9 cellular contexts compared by ENCODE assay signal in genomic region chr1:27885620-27886352, GRCh38. TPM values are rescaled to one million over a fixed set of nuclear protein-coding genes. Genes with fewer than 3 reads are reported as not detected.
DNase-seq lines count a peak whose midpoint lies in the region; ATAC-seq and TF ChIP-seq lines count a peak whose summit lies in the region.
"Had no signal": no experiment of that assay in that cellular context is flagged by ENCODE, and none has a peak within 500 bp of the region (broad histone marks: within the 10 kb centered on the region; RNA-seq: fewer than 3 reads in every experiment).

No MANE protein-coding gene starts in this region.

- ATAC-seq in sciatic nerve (peak; percentile 42), GM21447 (IDR thresholded peaks at IDR 0.05; ENCODE audit: unreplicated experiment) (no peak)

- H3K27ac ChIP-seq in HEK293 (ENCODE audit: extremely low read depth, low read depth, low read length), result no peak overlapping the region
- H3K27ac ChIP-seq in esophagus squamous epithelium, result peak overlapping the region; percentile 30 to 87 (median 56)

- TF ChIP-seq POLR2A in esophagus squamous epithelium (IDR thresholded peaks at IDR 0.05), result peak in 1 of 4 donors; percentile 5

- peaks cover 0 to 76% of the 10 kb centered on the region in 2 experiments; a peak in 2 of 3 replicates for H3K36me3 ChIP-seq in HEK293 (ENCODE audit: control insufficient read depth in 2 of 2, insufficient read depth in 1 of 2, low read length in 2 of 2)
- H3K36me3 ChIP-seq in esophagus squamous epithelium, result peaks cover 0 to 58% (median 0%) of the 10 kb centered on the region in 3 donors

- TF ChIP-seq CTCF in HEK293 (tag by site-specific recombination; IDR thresholded peaks at IDR 0.05) (no peak), esophagus squamous epithelium (IDR thresholded peaks at IDR 0.05) (no peak)

- 72 to 79% methylated on average over 11 to 15 of the region's 15 CpGs for WGBS in esophagus squamous epithelium, 2 donors

- H3K4me1 ChIP-seq in HEK293 (ENCODE audit: control insufficient read depth, insufficient read depth, low read length) (no peaks in the 10 kb centered on the region), esophagus squamous epithelium (peaks cover 0 to 4% (median 0%) of the 10 kb centered on the region in 3 donors)

- intact Hi-C loops in esophagus squamous epithelium (cut with DNase I), result no loop called here
- intact Hi-C loops in sciatic nerve (cut with DNase I), result no loop called here

- DNase-seq in SIG-M5 (lab: John Stamatoyannopoulos, UW) (peak; percentile 85), esophagus squamous epithelium (lab: John Stamatoyannopoulos, UW) (no peak), sciatic nerve (ENCODE audit: low spot score) (no peak), HK-2 (ENCODE audit: unreplicated experiment) (no peak), NCI-H524 treated with DMSO at 0.1 percent for 48 hours (lab: John Stamatoyannopoulos, UW) (no peak)
- DNase-seq in stimulated activated CD4-positive, alpha-beta T cell treated with anti-CD3 and anti-CD28 coated beads, Interleukin-4, amount 100 ng/mL, for 24 hours, result no peak
- DNase-seq: NCI-H226 had no signal

- H3K4me3 ChIP-seq in HEK293 (ENCODE audit: low read depth, low read length), result no peak overlapping the region
- no peak overlapping the region for H3K4me3 ChIP-seq in esophagus squamous epithelium

- CTCF ChIA-PET in HEK293 (lab: Yijun Ruan, JAX), result no interaction called here

- H3K9me3 ChIP-seq in HEK293 (ENCODE audit: control insufficient read depth, insufficient read depth, low read depth, low read length), result no peaks in the 10 kb centered on the region
- H3K9me3 ChIP-seq in esophagus squamous epithelium, result no peaks in the 10 kb centered on the region

- H3K27me3 ChIP-seq in esophagus squamous epithelium, result no peaks in the 10 kb centered on the region

- POLR2A ChIA-PET in HEK293 (lab: Yijun Ruan, JAX), result no interaction called here

TF ChIP-seq in HEK293, 187 proteins besides CTCF, POLR2A, EP300 and RAD21:
- TF ChIP-seq ZNF394 (tag by site-specific recombination; IDR thresholded peaks at IDR 0.05; ENCODE audit: borderline replicate concordance) (peak; percentile 69; the same call in 1 of the 2 replicates), ZNF2 (tag by site-specific recombination; IDR thresholded peaks at IDR 0.05) (no peak), ZNF549 (tag by site-specific recombination; IDR thresholded peaks at IDR 0.05) (no peak), ZNF391 (tag by site-specific recombination; IDR thresholded peaks at IDR 0.05; ENCODE audit: borderline replicate concordance, low read depth) (no peak), ZNF211 (tag by site-specific recombination; IDR thresholded peaks at IDR 0.05; ENCODE audit: low read depth) (no peak)

RNA-seq across cellular contexts. Expression of gene THEMIS2, which starts 13.4 kb away (rescaled TPM):
- total RNA-seq in esophagus squamous epithelium (10 to 100 TPM in 2 of 4 donors, 1 to 10 TPM in 2; 2.0 to 13.9 (median 8.6) TPM), sciatic nerve (25.7 TPM)

RNA-seq across cellular contexts. Expression of gene RPA2, which starts 28.6 kb away (rescaled TPM):
- total RNA-seq in esophagus squamous epithelium (10 to 100 TPM; 11.8 to 38.2 (median 23.4) TPM), sciatic nerve (19.8 TPM)

RNA-seq across cellular contexts. Expression of gene SMPDL3B, which starts 49.0 kb away (rescaled TPM):
- total RNA-seq in esophagus squamous epithelium, result 1 to 10 TPM in 2 of 4 donors, under 1 TPM in 2; 0.76 to 6.3 (median 1.9) TPM
- 0.27 TPM for total RNA-seq in sciatic nerve

RNA-seq across cellular contexts. Expression of gene PPP1R8, which starts 55.2 kb away (rescaled TPM):
- total RNA-seq in esophagus squamous epithelium (10 to 100 TPM; 21.3 to 41.2 (median 33.4) TPM), sciatic nerve (32.5 TPM)
